26 cellular contexts compared by ENCODE assay signal in genomic region chr6:39449022-39449421, GRCh38.
"Had no signal": no experiment of that assay in that cellular context is flagged by ENCODE, and none has a peak within 500 bp of the region (broad histone marks: within the 10 kb centered on the region; RNA-seq: fewer than 3 reads in every experiment).

No MANE protein-coding gene starts in this region.

- H3K27ac ChIP-seq: coronary artery, dorsolateral prefrontal cortex, epithelial cell of prostate, esophagus squamous epithelium, gastrocnemius medialis, heart right ventricle, left lung, lower lobe of right lung had no signal

- H3K4me3 ChIP-seq: coronary artery, dorsolateral prefrontal cortex, esophagus squamous epithelium, gastrocnemius medialis, heart right ventricle, left lung, lower lobe of right lung had no signal

- FAIRE-seq: colon, endometrium, islet of Langerhans, keratinocyte had no signal

- H3K27me3 ChIP-seq: dorsolateral prefrontal cortex, gastrocnemius medialis, heart right ventricle, left lung had no signal

- H3K36me3 ChIP-seq: esophagus squamous epithelium, gastrocnemius medialis, heart right ventricle, left lung, lower lobe of right lung had no signal

- H3K9me3 ChIP-seq: gastrocnemius medialis had no signal

- DNase-seq: dermis blood vessel endothelial cell; dorsolateral prefrontal cortex; effector CD4-positive, alpha-beta T cell; effector memory CD4-positive, alpha-beta T cell; erythroblast; esophagus squamous epithelium; foreskin fibroblast; foreskin melanocyte; gastrocnemius medialis; glutamatergic neuron; head of caudate nucleus; heart right ventricle; hippocampal formation; left cardiac atrium; left lung; left ventricle myocardium superior; lower lobe of right lung; mesendoderm; midbrain had no signal

- ATAC-seq: esophagus mucosa, gastrocnemius medialis, heart right ventricle, left cardiac atrium, left lung, left ventricle myocardium superior, lower lobe of right lung had no signal

- H3K4me1 ChIP-seq: esophagus squamous epithelium, gastrocnemius medialis, heart right ventricle, left lung, lower lobe of right lung had no signal
